ENCODE assay signal across 1 cellular context in the genomic region with DNA sequence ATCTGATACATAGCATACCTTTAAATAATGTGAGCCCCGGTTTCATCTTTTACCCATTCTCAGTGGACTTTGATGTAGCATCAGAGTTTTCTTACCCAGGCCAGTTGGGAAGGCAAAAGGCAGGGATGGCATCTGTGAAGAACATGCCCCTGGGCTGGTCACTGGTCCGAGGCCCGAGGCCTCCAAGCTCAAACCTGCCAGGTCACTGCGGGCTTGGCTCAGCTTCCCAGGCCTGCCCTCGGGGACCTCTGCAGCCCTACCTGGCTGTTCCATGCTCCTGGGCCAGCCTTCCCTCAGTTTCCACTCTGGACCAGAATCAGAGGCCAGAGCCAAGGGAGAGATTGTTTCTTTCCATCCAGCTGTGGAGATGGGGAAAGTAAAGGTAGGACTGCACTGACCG.
TF ChIP-seq lines count a peak whose summit lies in the region.

No MANE protein-coding gene starts in this region.

TF ChIP-seq in GM23338, 12 proteins besides CTCF, POLR2A, EP300 and RAD21:
- TF ChIP-seq, protein P1, sequence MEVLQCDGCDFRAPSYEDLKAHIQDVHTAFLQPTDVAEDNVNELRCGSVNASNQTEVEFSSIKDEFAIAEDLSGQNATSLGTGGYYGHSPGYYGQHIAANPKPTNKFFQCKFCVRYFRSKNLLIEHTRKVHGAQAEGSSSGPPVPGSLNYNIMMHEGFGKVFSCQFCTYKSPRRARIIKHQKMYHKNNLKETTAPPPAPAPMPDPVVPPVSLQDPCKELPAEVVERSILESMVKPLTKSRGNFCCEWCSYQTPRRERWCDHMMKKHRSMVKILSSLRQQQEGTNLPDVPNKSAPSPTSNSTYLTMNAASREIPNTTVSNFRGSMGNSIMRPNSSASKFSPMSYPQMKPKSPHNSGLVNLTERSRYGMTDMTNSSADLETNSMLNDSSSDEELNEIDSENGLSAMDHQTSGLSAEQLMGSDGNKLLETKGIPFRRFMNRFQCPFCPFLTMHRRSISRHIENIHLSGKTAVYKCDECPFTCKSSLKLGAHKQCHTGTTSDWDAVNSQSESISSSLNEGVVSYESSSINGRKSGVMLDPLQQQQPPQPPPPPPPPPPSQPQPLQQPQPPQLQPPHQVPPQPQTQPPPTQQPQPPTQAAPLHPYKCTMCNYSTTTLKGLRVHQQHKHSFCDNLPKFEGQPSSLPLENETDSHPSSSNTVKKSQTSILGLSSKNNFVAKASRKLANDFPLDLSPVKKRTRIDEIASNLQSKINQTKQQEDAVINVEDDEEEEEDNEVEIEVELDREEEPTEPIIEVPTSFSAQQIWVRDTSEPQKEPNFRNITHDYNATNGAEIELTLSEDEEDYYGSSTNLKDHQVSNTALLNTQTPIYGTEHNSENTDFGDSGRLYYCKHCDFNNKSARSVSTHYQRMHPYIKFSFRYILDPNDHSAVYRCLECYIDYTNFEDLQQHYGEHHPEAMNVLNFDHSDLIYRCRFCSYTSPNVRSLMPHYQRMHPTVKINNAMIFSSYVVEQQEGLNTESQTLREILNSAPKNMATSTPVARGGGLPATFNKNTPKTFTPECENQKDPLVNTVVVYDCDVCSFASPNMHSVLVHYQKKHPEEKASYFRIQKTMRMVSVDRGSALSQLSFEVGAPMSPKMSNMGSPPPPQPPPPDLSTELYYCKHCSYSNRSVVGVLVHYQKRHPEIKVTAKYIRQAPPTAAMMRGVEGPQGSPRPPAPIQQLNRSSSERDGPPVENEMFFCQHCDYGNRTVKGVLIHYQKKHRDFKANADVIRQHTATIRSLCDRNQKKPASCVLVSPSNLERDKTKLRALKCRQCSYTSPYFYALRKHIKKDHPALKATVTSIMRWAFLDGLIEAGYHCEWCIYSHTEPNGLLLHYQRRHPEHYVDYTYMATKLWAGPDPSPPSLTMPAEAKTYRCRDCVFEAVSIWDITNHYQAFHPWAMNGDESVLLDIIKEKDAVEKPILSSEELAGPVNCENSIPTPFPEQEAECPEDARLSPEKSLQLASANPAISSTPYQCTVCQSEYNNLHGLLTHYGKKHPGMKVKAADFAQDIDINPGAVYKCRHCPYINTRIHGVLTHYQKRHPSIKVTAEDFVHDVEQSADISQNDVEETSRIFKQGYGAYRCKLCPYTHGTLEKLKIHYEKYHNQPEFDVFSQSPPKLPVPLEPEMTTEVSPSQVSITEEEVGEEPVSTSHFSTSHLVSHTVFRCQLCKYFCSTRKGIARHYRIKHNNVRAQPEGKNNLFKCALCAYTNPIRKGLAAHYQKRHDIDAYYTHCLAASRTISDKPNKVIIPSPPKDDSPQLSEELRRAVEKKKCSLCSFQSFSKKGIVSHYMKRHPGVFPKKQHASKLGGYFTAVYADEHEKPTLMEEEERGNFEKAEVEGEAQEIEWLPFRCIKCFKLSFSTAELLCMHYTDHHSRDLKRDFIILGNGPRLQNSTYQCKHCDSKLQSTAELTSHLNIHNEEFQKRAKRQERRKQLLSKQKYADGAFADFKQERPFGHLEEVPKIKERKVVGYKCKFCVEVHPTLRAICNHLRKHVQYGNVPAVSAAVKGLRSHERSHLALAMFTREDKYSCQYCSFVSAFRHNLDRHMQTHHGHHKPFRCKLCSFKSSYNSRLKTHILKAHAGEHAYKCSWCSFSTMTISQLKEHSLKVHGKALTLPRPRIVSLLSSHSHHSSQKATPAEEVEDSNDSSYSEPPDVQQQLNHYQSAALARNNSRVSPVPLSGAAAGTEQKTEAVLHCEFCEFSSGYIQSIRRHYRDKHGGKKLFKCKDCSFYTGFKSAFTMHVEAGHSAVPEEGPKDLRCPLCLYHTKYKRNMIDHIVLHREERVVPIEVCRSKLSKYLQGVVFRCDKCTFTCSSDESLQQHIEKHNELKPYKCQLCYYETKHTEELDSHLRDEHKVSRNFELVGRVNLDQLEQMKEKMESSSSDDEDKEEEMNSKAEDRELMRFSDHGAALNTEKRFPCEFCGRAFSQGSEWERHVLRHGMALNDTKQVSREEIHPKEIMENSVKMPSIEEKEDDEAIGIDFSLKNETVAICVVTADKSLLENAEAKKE (CRISPR knock-in tag; IDR thresholded peaks at IDR 0.05) = no peak
- TF ChIP-seq NANOG (IDR thresholded peaks at IDR 0.05; ENCODE audit: borderline replicate concordance) (no peak), ZNF114 (CRISPR knock-in tag; IDR thresholded peaks at IDR 0.05) (no peak), JUNB (IDR thresholded peaks at IDR 0.05; ENCODE audit: unreplicated experiment) (no peak), EZH2phosphoT487 (IDR thresholded peaks at IDR 0.05; ENCODE audit: unreplicated experiment) (no peak)
- TF ChIP-seq, protein P2, sequence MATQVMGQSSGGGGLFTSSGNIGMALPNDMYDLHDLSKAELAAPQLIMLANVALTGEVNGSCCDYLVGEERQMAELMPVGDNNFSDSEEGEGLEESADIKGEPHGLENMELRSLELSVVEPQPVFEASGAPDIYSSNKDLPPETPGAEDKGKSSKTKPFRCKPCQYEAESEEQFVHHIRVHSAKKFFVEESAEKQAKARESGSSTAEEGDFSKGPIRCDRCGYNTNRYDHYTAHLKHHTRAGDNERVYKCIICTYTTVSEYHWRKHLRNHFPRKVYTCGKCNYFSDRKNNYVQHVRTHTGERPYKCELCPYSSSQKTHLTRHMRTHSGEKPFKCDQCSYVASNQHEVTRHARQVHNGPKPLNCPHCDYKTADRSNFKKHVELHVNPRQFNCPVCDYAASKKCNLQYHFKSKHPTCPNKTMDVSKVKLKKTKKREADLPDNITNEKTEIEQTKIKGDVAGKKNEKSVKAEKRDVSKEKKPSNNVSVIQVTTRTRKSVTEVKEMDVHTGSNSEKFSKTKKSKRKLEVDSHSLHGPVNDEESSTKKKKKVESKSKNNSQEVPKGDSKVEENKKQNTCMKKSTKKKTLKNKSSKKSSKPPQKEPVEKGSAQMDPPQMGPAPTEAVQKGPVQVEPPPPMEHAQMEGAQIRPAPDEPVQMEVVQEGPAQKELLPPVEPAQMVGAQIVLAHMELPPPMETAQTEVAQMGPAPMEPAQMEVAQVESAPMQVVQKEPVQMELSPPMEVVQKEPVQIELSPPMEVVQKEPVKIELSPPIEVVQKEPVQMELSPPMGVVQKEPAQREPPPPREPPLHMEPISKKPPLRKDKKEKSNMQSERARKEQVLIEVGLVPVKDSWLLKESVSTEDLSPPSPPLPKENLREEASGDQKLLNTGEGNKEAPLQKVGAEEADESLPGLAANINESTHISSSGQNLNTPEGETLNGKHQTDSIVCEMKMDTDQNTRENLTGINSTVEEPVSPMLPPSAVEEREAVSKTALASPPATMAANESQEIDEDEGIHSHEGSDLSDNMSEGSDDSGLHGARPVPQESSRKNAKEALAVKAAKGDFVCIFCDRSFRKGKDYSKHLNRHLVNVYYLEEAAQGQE (IDR thresholded peaks at IDR 0.05; ENCODE audit: unreplicated experiment) = no peak
TF ChIP-seq in GM23338: peak in this region for 0.
